Comparison of ENCODE assay signal across 8 cellular contexts in genomic region chr21:43718872-43719747, GRCh38. TPM values are rescaled to one million over a fixed set of nuclear protein-coding genes. Genes with fewer than 3 reads are reported as not detected.
DNase-seq lines count a peak whose midpoint lies in the region; ATAC-seq, FAIRE-seq and TF ChIP-seq lines count a peak whose summit lies in the region.

PDXK (plus strand) TSS chr21:43719129; CDS start chr21:43719295, 166 bp downstream.

- H3F3A ChIP-seq in SU-DHL-6 (ENCODE audit: insufficient read depth) = peaks cover 10% of the 10 kb centered on the region; the same call in 1 of the 2 replicates

- peak; percentile 91 for TF ChIP-seq POLR2A in H54 (IDR thresholded peaks at IDR 0.05; ENCODE audit: low read depth, low read length)
- TF ChIP-seq POLR2A in tibial nerve (IDR thresholded peaks at IDR 0.05) = peak; percentile 65 to 93

- H3K36me3 Mint-ChIP-seq in activated naive CD8-positive, alpha-beta T cell treated with anti-CD3 and anti-CD28 coated beads, Interleukin-2, amount 50 U/mL, for 24 hours (ENCODE audit: low read depth) = no peaks in the 10 kb centered on the region

- ATAC-seq in activated naive CD8-positive, alpha-beta T cell treated with anti-CD3 and anti-CD28 coated beads, Interleukin-2, amount 50 U/mL, for 24 hours = peak; percentile 73

- peak; percentile 17 for TF ChIP-seq CTCF in GM06990 (IDR thresholded peaks at IDR 0.05; ENCODE audit: insufficient read depth, low read length, poor library complexity, severe bottlenecking)
- TF ChIP-seq CTCF in SU-DHL-6 (IDR thresholded peaks at IDR 0.05; ENCODE audit: insufficient read depth, low read length, poor library complexity, severe bottlenecking) = no peak
- peak in 2 of 5 experiments; percentile 37 to 40 for TF ChIP-seq CTCF in tibial nerve (IDR thresholded peaks at IDR 0.05)

- H3K27ac ChIP-seq in SU-DHL-6 (ENCODE audit: low read depth, low read length) (0 out of 2 replicates have a peak within 1 kb of the TSS, but pooled peaks have one; percentile 18), tibial nerve (peak within 1 kb of the TSS; percentile 64 to 91 (median 87))

- H3K9ac ChIP-seq in SU-DHL-6 (ENCODE audit: low read length) = peak within 1 kb of the TSS; percentile 76

- peak within 1 kb of the TSS; percentile 90 for H2AFZ ChIP-seq in SU-DHL-6 (ENCODE audit: low read depth, low read length, severe bottlenecking)

- no peaks in the 10 kb centered on the region for H3K9me3 Mint-ChIP-seq in activated naive CD8-positive, alpha-beta T cell treated with anti-CD3 and anti-CD28 coated beads, Interleukin-2, amount 50 U/mL, for 24 hours

- H3K36me3 ChIP-seq in GM06990 (ENCODE audit: control insufficient read depth, insufficient read depth, low read length) (peaks cover 2% of the 10 kb centered on the region; the same call in 1 of the 2 replicates), SU-DHL-6 (ENCODE audit: low read length) (no peaks in the 10 kb centered on the region), tibial nerve (peaks cover 0 to 10% (median 4%) of the 10 kb centered on the region in 3 donors)

- no peaks in the 10 kb centered on the region for H4K20me1 ChIP-seq in SU-DHL-6 (ENCODE audit: low read depth, low read length)

- H3K4me1 Mint-ChIP-seq in activated naive CD8-positive, alpha-beta T cell treated with anti-CD3 and anti-CD28 coated beads, Interleukin-2, amount 50 U/mL, for 24 hours = peaks cover 38% of the 10 kb centered on the region

- H3K4me1 ChIP-seq in tibial nerve = peaks cover 0 to 39% (median 21%) of the 10 kb centered on the region in 4 donors

- no peaks in the 10 kb centered on the region for H3K27me3 ChIP-seq in GM06990 (replicated peaks; ENCODE audit: control insufficient read depth, insufficient read depth, low read length)
- H3K27me3 ChIP-seq in SU-DHL-6 (ENCODE audit: low read length) = no peaks in the 10 kb centered on the region
- H3K27me3 ChIP-seq in tibial nerve = no peaks in the 10 kb centered on the region

- peaks cover 8% of the 10 kb centered on the region for H3K27me3 Mint-ChIP-seq in activated naive CD8-positive, alpha-beta T cell treated with anti-CD3 and anti-CD28 coated beads, Interleukin-2, amount 50 U/mL, for 24 hours

- H3K9me3 ChIP-seq in SU-DHL-6 (ENCODE audit: insufficient read depth, low read length) (no peaks in the 10 kb centered on the region), tibial nerve (no peaks in the 10 kb centered on the region)

- peak within 1 kb of the TSS; percentile 74 for H3K4me2 ChIP-seq in SU-DHL-6 (ENCODE audit: low read depth, low read length, poor library complexity, severe bottlenecking)

- intact Hi-C loops in cardiac septum (cut with DNase I) = no loop called here

- DNase-seq in GM06990 (ENCODE audit: extremely low read depth, insufficient read length) (peak; percentile 93), H54 (ENCODE audit: insufficient read length, low spot score) (peak; percentile 82), M059J (ENCODE audit: low read depth) (peak; percentile 83), cardiac septum (ENCODE audit: low spot score) (peak; percentile 95), pons (ENCODE audit: low spot score) (peak; percentile 70), tibial nerve (ENCODE audit: low spot score in 2 of 2) (peak; percentile 71 to 77)
- DNase-seq in activated naive CD8-positive, alpha-beta T cell treated with anti-CD3 and anti-CD28 coated beads, Interleukin-2, amount 50 U/mL, for 24 hours = peak; percentile 82

- peak in 1 of 2 donors; percentile 75 for TF ChIP-seq EP300 in tibial nerve (IDR thresholded peaks at IDR 0.05)

- no peaks in the 10 kb centered on the region for H3K9me2 ChIP-seq in SU-DHL-6 (replicated peaks; ENCODE audit: insufficient read depth, low read length)

- no peaks in the 10 kb centered on the region for H3K79me2 ChIP-seq in SU-DHL-6 (ENCODE audit: insufficient read depth, low read length)

- WGBS in tibial nerve, 2 donors = 0% methylated on average over 35 to 36 of the region's 117 CpGs

- H3K4me3 Mint-ChIP-seq in activated naive CD8-positive, alpha-beta T cell treated with anti-CD3 and anti-CD28 coated beads, Interleukin-2, amount 50 U/mL, for 24 hours = peak within 1 kb of the TSS; percentile 82

- FAIRE-seq in H54 (lab: Jason Lieb, UNC) = no peak

- H3K4me3 ChIP-seq in GM06990 (replicated peaks; ENCODE audit: low read depth, low read length) (peak within 1 kb of the TSS; percentile 77), SU-DHL-6 (ENCODE audit: insufficient read depth, low read length, poor library complexity, severe bottlenecking) (peak within 1 kb of the TSS; percentile 82), tibial nerve (peak within 1 kb of the TSS; percentile 68 to 88 (median 86))

- peak within 1 kb of the TSS; percentile 59 for H3K27ac Mint-ChIP-seq in activated naive CD8-positive, alpha-beta T cell treated with anti-CD3 and anti-CD28 coated beads, Interleukin-2, amount 50 U/mL, for 24 hours

RNA-seq across cellular contexts. Expression of gene PDXK, which starts in this region (rescaled TPM):
- 138 and 149 TPM in 2 replicates for total RNA-seq in M059J (2014; rRNA removed; shearing (Covaris generic))
- 56.9 TPM for total RNA-seq in cardiac septum
- total RNA-seq in tibial nerve = 100 to 1,000 TPM; 122 to 156 (median 143) TPM

Comparison
In these comparisons a context has a peak if more than half of its experiments do, and no peak if none do; other contexts are left out.
1. Peak in every context shown above with its lines: DNase-seq, ATAC-seq, H3K4me3 ChIP-seq and H3K27ac ChIP-seq.